20 cellular contexts compared by ENCODE assay signal in the genomic region with DNA sequence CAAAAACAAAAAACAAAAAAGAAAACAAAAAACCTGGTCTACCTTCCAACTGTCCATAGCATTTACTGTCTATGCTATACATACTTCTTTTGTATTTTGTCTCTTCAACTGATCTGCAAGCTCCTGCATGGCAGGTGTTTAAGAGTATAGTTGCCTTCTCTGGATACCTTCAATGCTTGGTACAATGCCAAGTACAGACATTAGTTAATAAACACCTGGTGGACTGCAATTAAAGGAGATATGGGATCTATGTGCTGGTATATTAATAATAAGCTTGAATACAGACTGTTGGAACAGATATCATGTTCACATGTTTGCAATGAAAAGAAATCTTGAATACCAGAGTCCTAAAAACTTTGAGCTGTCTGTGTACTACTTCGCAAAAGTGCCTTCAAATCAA.
"Had no signal": no experiment of that assay in that cellular context is flagged by ENCODE, and none has a peak within 500 bp of the region (broad histone marks: within the 10 kb centered on the region; RNA-seq: fewer than 3 reads in every experiment).

No MANE protein-coding gene starts in this region.

- DNase-seq: activated B cell treated with CpG ODN at 0.5 μM for 24 hours; activated CD4-positive, alpha-beta memory T cell treated with anti-CD3 and anti-CD28 coated beads for 36 hours; activated CD4-positive, alpha-beta T cell treated with anti-CD3 and anti-CD28 coated beads for 4 hours; activated CD8-positive, alpha-beta memory T cell treated with anti-CD3 and anti-CD28 coated beads, Interleukin-2, amount 10 ng/mL, durations not matched to agents 7 days and 5 days; caudate nucleus; endodermal cell; foreskin fibroblast; hippocampal formation; left cardiac atrium; mesendoderm; natural killer cell; pancreas; retina; stimulated activated CD4-positive, alpha-beta T cell treated with anti-CD3 and anti-CD28 coated beads, Interleukin-12 subunit alpha, Interleukin-12 subunit beta, amount 100 ng/mL, for 4 hours; stimulated activated CD4-positive, alpha-beta T cell treated with anti-CD3 and anti-CD28 coated beads, Interleukin-1b, Interleukin-23, amount 100 ng/mL, for 48 hours; stimulated activated CD8-positive, alpha-beta memory T cell treated with anti-CD3 and anti-CD28 coated beads, Interleukin-4, amount 100 ng/mL, for 48 hours; stimulated activated naive CD4-positive, alpha-beta T cell had no signal

- H3K36me3 Mint-ChIP-seq: activated CD4-positive, alpha-beta memory T cell treated with anti-CD3 and anti-CD28 coated beads for 36 hours; activated CD8-positive, alpha-beta memory T cell treated with anti-CD3 and anti-CD28 coated beads, Interleukin-2, amount 10 ng/mL, durations not matched to agents 7 days and 5 days; natural killer cell had no signal

- H3K27ac ChIP-seq: epithelial cell of prostate, neutrophil had no signal

- H3K9me3 ChIP-seq: neutrophil, pancreas had no signal

- H3K27ac Mint-ChIP-seq: activated B cell treated with CpG ODN at 0.5 μM for 24 hours; activated CD4-positive, alpha-beta memory T cell treated with anti-CD3 and anti-CD28 coated beads for 36 hours; activated CD8-positive, alpha-beta memory T cell treated with anti-CD3 and anti-CD28 coated beads, Interleukin-2, amount 10 ng/mL, durations not matched to agents 7 days and 5 days; activated naive CD8-positive, alpha-beta T cell; natural killer cell had no signal

- H3K9me3 Mint-ChIP-seq: activated B cell treated with CpG ODN at 0.5 μM for 24 hours; activated CD4-positive, alpha-beta memory T cell treated with anti-CD3 and anti-CD28 coated beads for 36 hours; endodermal cell; natural killer cell had no signal

- H3K27me3 Mint-ChIP-seq: activated B cell treated with CpG ODN at 0.5 μM for 24 hours; activated CD4-positive, alpha-beta memory T cell treated with anti-CD3 and anti-CD28 coated beads for 36 hours; activated CD8-positive, alpha-beta memory T cell treated with anti-CD3 and anti-CD28 coated beads, Interleukin-2, amount 10 ng/mL, durations not matched to agents 7 days and 5 days; activated naive CD8-positive, alpha-beta T cell had no signal

- ATAC-seq: activated CD8-positive, alpha-beta memory T cell treated with anti-CD3 and anti-CD28 coated beads, Interleukin-2, amount 10 ng/mL, durations not matched to agents 7 days and 5 days; left cardiac atrium; natural killer cell; pancreas had no signal

- H3K36me3 ChIP-seq: pancreas had no signal

- H3K4me3 Mint-ChIP-seq: activated B cell treated with CpG ODN at 0.5 μM for 24 hours; activated CD4-positive, alpha-beta memory T cell treated with anti-CD3 and anti-CD28 coated beads for 36 hours; activated CD8-positive, alpha-beta memory T cell treated with anti-CD3 and anti-CD28 coated beads, Interleukin-2, amount 10 ng/mL, durations not matched to agents 7 days and 5 days; activated naive CD8-positive, alpha-beta T cell; endodermal cell; natural killer cell had no signal

- H3K27me3 ChIP-seq: neutrophil, pancreas had no signal
